In the genomic region with DNA sequence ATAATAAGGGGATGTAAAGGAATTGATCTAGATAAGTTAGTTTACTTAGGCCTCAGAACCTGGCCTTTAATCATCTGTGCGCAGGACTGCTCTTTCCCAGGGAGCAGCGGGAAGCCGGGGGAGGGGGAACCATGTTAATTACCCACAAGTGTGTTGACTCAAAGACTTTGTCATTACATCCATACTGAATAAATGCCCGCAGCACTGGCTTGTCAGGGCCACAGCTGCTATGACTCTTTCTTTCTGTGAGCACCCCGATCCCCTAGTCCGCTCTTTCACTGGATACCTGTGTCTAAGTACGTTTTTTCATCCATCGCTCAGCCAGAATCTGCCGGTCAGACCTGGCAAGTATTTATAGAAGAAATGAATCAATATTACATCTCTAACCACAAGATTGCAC, we compare ENCODE assay signal across 21 cellular contexts.
A peak's percentile ranks its signal among the peaks of the same experiment; 100 is the strongest.
DNase-seq lines count a peak whose midpoint lies in the region; ATAC-seq, FAIRE-seq and TF ChIP-seq lines count a peak whose summit lies in the region.
"Had no signal": no experiment of that assay in that cellular context is flagged by ENCODE, and none has a peak within 500 bp of the region (broad histone marks: within the 10 kb centered on the region; RNA-seq: fewer than 3 reads in every experiment).

No MANE protein-coding gene starts in this region.

- ATAC-seq in HepG2 (peak; percentile 47; the same call in 2 of the 3 replicates), right lobe of liver (no peak), left lung (peak; percentile 11), GM18861 (IDR thresholded peaks at IDR 0.05; ENCODE audit: unreplicated experiment) (no peak)
- ATAC-seq: natural killer cell treated with Interleukin-12 subunit alpha and Interleukin-12 subunit beta and Interleukin-15 and Interleukin-18, amount 100 ng/mL, for 72 hours had no signal

- H3K4me3 ChIP-seq in HepG2 (replicated peaks in 1 of 3; ENCODE audit: insufficient read depth in 1 of 3, low read depth in 2 of 3, low read length in 3 of 3) = no peak overlapping the region
- no peak overlapping the region for H3K4me3 ChIP-seq in right lobe of liver
- no peak overlapping the region for H3K4me3 ChIP-seq in colonic mucosa
- no peak overlapping the region for H3K4me3 ChIP-seq in left lung
- H3K4me3 ChIP-seq: adrenal gland, skin epidermis had no signal

- no peak overlapping the region for H3K27ac ChIP-seq in HepG2 (ENCODE audit: extremely low read length, insufficient read depth, low read length)
- H3K27ac ChIP-seq in right lobe of liver = no peak overlapping the region
- H3K27ac ChIP-seq in colonic mucosa = peak overlapping the region; percentile 41
- no peak overlapping the region for H3K27ac ChIP-seq in left lung
- H3K27ac ChIP-seq: adrenal gland, skin epidermis had no signal

- TF ChIP-seq CTCF in HepG2 (CRISPR knock-in tag; IDR thresholded peaks at IDR 0.05) (no peak), right lobe of liver (IDR thresholded peaks at IDR 0.05) (no peak), colonic mucosa (IDR thresholded peaks at IDR 0.05) (no peak), left lung (IDR thresholded peaks at IDR 0.05) (no peak)

- DNase-seq in HepG2 (ENCODE audit: low spot score) = peak; percentile 39
- DNase-seq in right lobe of liver = no peak
- DNase-seq in colonic mucosa = peak; percentile 74
- no peak for DNase-seq in left lung
- DNase-seq in KBM-7 = no peak
- no peak for DNase-seq in DMS 273 treated with DMSO at 0.1 percent for 48 hours (lab: John Stamatoyannopoulos, UW)
- DNase-seq in DMS79 (lab: John Stamatoyannopoulos, UW) = no peak
- DNase-seq: activated CD4-positive, alpha-beta T cell treated with anti-CD3 and anti-CD28 coated beads, Interleukin-2, amount 10 ng/mL, durations not matched to agents 24 days and 14 days; activated CD8-positive, alpha-beta memory T cell treated with anti-CD3 and anti-CD28 coated beads, Interleukin-2, amount 50 U/mL, for 4 hours; activated effector memory CD4-positive, alpha-beta T cell treated with anti-CD3 and anti-CD28 coated beads, Interleukin-2, amount 50 U/mL, for 16 hours; adrenal gland; CD4-positive, CD25-positive, alpha-beta regulatory T cell; effector CD4-positive, alpha-beta T cell; glutamatergic neuron; immature natural killer cell; NCI-H187 treated with DMSO at 0.1 percent for 48 hours; NCI-H226; substantia nigra had no signal

- no peak for TF ChIP-seq EP300 in HepG2 (IDR thresholded peaks at IDR 0.05; ENCODE audit: low read depth in 2 of 2, low read length in 2 of 2)
- no peak for TF ChIP-seq EP300 in HepG2 (CRISPR knock-in tag; IDR thresholded peaks at IDR 0.05; ENCODE audit: borderline replicate concordance)

- BruUV-seq in HepG2 (replicated peaks; lab: Mats Ljungman, UMichigan) = no TSS peak

- FAIRE-seq in HepG2 (lab: Jason Lieb, UNC) = no peak

- no peak for TF ChIP-seq POLR2A in HepG2 (IDR thresholded peaks at IDR 0.05; ENCODE audit: insufficient read depth in 1 of 2, low read depth in 2 of 2, low read length in 2 of 2)
- no peak for TF ChIP-seq POLR2A in right lobe of liver (IDR thresholded peaks at IDR 0.05)

- no peaks in the 10 kb centered on the region for H4K20me1 ChIP-seq in HepG2 (ENCODE audit: insufficient read depth, low read length)

- no peak overlapping the region for H3K4me2 ChIP-seq in HepG2 (ENCODE audit: low read depth, low read length)

- no peaks in the 10 kb centered on the region for H3K36me3 ChIP-seq in HepG2 (replicated peaks in 1 of 2; ENCODE audit: control insufficient read depth in 1 of 2, insufficient read depth in 2 of 2, low read length in 2 of 2)
- H3K36me3 ChIP-seq in right lobe of liver = no peaks in the 10 kb centered on the region
- H3K36me3 ChIP-seq in colonic mucosa = no peaks in the 10 kb centered on the region
- H3K36me3 ChIP-seq in left lung = no peaks in the 10 kb centered on the region
- H3K36me3 ChIP-seq: adrenal gland had no signal

- H3K27me3 ChIP-seq in HepG2 (ENCODE audit: control insufficient read depth in 1 of 2, insufficient read depth in 2 of 2, low read length in 2 of 2) = no peaks in the 10 kb centered on the region
- H3K27me3 ChIP-seq in right lobe of liver = no peaks in the 10 kb centered on the region
- no peaks in the 10 kb centered on the region for H3K27me3 ChIP-seq in colonic mucosa
- no peaks in the 10 kb centered on the region for H3K27me3 ChIP-seq in left lung
- H3K27me3 ChIP-seq: adrenal gland had no signal

- 47% methylated on average over 9 of the region's 9 CpGs for WGBS in HepG2 (ENCODE audit: low lambda C conversion rate)
- whole genome bisulfite sequencing in right lobe of liver (ENCODE audit: insufficient coverage, low coverage, low lambda C conversion rate, missing lambda C conversion rate) = 68% methylated on average over 9 of the region's 9 CpGs

- H3K9ac ChIP-seq in HepG2 (ENCODE audit: insufficient read depth, low read depth, low read length) = no peak overlapping the region
- H3K9ac ChIP-seq in colonic mucosa (ENCODE audit: low read depth in 2 of 2, low read length in 2 of 2) = no peak overlapping the region

- CTCF ChIA-PET in HepG2 (lab: Yijun Ruan, JAX; ENCODE audit: low intra/inter-chr PET ratio, low total read pairs) = no interaction called here

- no peak for TF ChIP-seq RAD21 in HepG2 (CRISPR knock-in tag; IDR thresholded peaks at IDR 0.05)

- in situ Hi-C loops in HepG2 (cut with HindIII; ENCODE audit: extremely low pct_ligation_motif_present, low pct_unique_long_range_greater_than_20kb) (loop anchor here (25.0 kb wide), 1 partner anchor 395 kb away; a partner anchor contains a TSS), KBM-7 (cut with MboI; ENCODE audit: low pct_unique_long_range_greater_than_20kb, low sequenced_read_pairs) (no loop called here)

- intact Hi-C loops in HepG2 (cut with micrococcal nuclease; ENCODE audit: unreplicated experiment) (no loop called here), right lobe of liver (cut with DNase I) (no loop called here), colonic mucosa (cut with DNase I) (no loop called here), left lung (cut with DNase I) (no loop called here)

- H2AFZ ChIP-seq in HepG2 (ENCODE audit: low read length) = no peak overlapping the region

- H3K9me3 ChIP-seq in HepG2 (ENCODE audit: low read length) (peaks cover 21% of the 10 kb centered on the region), right lobe of liver (no peaks in the 10 kb centered on the region), colonic mucosa (no peaks in the 10 kb centered on the region), left lung (no peaks in the 10 kb centered on the region)
- H3K9me3 ChIP-seq: adrenal gland had no signal

- H3K79me2 ChIP-seq in HepG2 (ENCODE audit: insufficient read depth, low read length) = no peaks in the 10 kb centered on the region

- POLR2A ChIA-PET in HepG2 (lab: Yijun Ruan, JAX) = no interaction called here

- H3K4me1 ChIP-seq in HepG2 (ENCODE audit: insufficient read depth, low read length) (peaks cover 14% of the 10 kb centered on the region), right lobe of liver (no peaks in the 10 kb centered on the region), colonic mucosa (no peaks in the 10 kb centered on the region), left lung (peaks cover 3 to 22% of the 10 kb centered on the region in 2 donors)

TF ChIP-seq in HepG2, 621 proteins besides CTCF, POLR2A, EP300 and RAD21 (continues in another document):
- TF ChIP-seq GATAD1 (CRISPR knock-in tag; IDR thresholded peaks at IDR 0.05) (no peak), ZNF547 (CRISPR knock-in tag; IDR thresholded peaks at IDR 0.05) (no peak), RXRA (CRISPR knock-in tag; IDR thresholded peaks at IDR 0.05) (no peak), ZNF296 (CRISPR knock-in tag; conservative IDR thresholded peaks at IDR 0.05) (no peak), ZNF253 (CRISPR knock-in tag; IDR thresholded peaks at IDR 0.05; ENCODE audit: borderline replicate concordance) (peak; percentile 95), SMC3 (IDR thresholded peaks at IDR 0.05; ENCODE audit: low read length) (no peak), ZNF792 (CRISPR knock-in tag; IDR thresholded peaks at IDR 0.05) (no peak), ZNF468 (CRISPR knock-in tag; IDR thresholded peaks at IDR 0.05) (no peak), FOXC1 (CRISPR knock-in tag; IDR thresholded peaks at IDR 0.05; ENCODE audit: borderline replicate concordance) (no peak), MLLT10 (CRISPR knock-in tag; IDR thresholded peaks at IDR 0.05) (no peak), ZFP36L1 (CRISPR knock-in tag; IDR thresholded peaks at IDR 0.05) (no peak), TCF7 (IDR thresholded peaks at IDR 0.05; ENCODE audit: low read depth) (0 out of 2 replicates have a peak, but pooled peaks have one; percentile 18)
- TF ChIP-seq, protein P1, sequence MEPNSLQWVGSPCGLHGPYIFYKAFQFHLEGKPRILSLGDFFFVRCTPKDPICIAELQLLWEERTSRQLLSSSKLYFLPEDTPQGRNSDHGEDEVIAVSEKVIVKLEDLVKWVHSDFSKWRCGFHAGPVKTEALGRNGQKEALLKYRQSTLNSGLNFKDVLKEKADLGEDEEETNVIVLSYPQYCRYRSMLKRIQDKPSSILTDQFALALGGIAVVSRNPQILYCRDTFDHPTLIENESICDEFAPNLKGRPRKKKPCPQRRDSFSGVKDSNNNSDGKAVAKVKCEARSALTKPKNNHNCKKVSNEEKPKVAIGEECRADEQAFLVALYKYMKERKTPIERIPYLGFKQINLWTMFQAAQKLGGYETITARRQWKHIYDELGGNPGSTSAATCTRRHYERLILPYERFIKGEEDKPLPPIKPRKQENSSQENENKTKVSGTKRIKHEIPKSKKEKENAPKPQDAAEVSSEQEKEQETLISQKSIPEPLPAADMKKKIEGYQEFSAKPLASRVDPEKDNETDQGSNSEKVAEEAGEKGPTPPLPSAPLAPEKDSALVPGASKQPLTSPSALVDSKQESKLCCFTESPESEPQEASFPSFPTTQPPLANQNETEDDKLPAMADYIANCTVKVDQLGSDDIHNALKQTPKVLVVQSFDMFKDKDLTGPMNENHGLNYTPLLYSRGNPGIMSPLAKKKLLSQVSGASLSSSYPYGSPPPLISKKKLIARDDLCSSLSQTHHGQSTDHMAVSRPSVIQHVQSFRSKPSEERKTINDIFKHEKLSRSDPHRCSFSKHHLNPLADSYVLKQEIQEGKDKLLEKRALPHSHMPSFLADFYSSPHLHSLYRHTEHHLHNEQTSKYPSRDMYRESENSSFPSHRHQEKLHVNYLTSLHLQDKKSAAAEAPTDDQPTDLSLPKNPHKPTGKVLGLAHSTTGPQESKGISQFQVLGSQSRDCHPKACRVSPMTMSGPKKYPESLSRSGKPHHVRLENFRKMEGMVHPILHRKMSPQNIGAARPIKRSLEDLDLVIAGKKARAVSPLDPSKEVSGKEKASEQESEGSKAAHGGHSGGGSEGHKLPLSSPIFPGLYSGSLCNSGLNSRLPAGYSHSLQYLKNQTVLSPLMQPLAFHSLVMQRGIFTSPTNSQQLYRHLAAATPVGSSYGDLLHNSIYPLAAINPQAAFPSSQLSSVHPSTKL (CRISPR knock-in tag; IDR thresholded peaks at IDR 0.05) = 0 out of 2 replicates have a peak, but pooled peaks have one; percentile 12

Comparison
In these comparisons a context has a peak if more than half of its experiments do, and no peak if none do; other contexts are left out.
1. ATAC-seq: peak in HepG2 (single experiment) and left lung (single experiment); none in right lobe of liver (0 of 4) and GM18861 (single experiment).
2. DNase-seq: peak in HepG2 (single experiment) and colonic mucosa (single experiment); none in right lobe of liver (0 of 3), left lung (0 of 2), KBM-7 (single experiment), DMS 273 treated with DMSO at 0.1 percent for 48 hours (single experiment) and DMS79 (single experiment).